In genomic region chr1:18955442-18956188, GRCh38 we compare ENCODE assay signal across 8 cellular contexts. TPM values are rescaled to one million over a fixed set of nuclear protein-coding genes. Genes with fewer than 3 reads are reported as not detected.
A peak's percentile ranks its signal among the peaks of the same experiment; 100 is the strongest.
DNase-seq lines count a peak whose midpoint lies in the region; ATAC-seq and TF ChIP-seq lines count a peak whose summit lies in the region.

No MANE protein-coding gene starts in this region.

- no peaks in the 10 kb centered on the region for H3K9me3 Mint-ChIP-seq in central memory CD8-positive, alpha-beta T cell
- no peaks in the 10 kb centered on the region for H3K9me3 Mint-ChIP-seq in stimulated activated naive B cell treated with anti-CD40 and anti-IgM and Interleukin-4, amounts not matched to agents 10 μg/mL and 1 μg/mL and 100 μg/mL, for 72 hours

- H3K4me1 ChIP-seq in HUES64 (ENCODE audit: insufficient read depth, low read length), result peaks cover 9% of the 10 kb centered on the region

- intact Hi-C loops in lower leg skin (cut with DNase I; ENCODE audit: low total_unique reads), result no loop called here

- ATAC-seq in GM19397 (IDR thresholded peaks at IDR 0.05; ENCODE audit: unreplicated experiment), result peak; percentile 14
- ATAC-seq in central memory CD8-positive, alpha-beta T cell (replicated peaks; ENCODE audit: extremely low read depth, poor library complexity, severe bottlenecking), result peak; percentile 11
- peak; percentile 3 to 10 for ATAC-seq in stimulated activated naive B cell treated with anti-CD40 and anti-IgM and Interleukin-4, amounts not matched to agents 10 μg/mL and 1 μg/mL and 100 μg/mL, for 72 hours (replicated peaks)

- no peak for TF ChIP-seq POLR2A in lower leg skin (IDR thresholded peaks at IDR 0.05)

- H3K9ac ChIP-seq in HUES64 (ENCODE audit: low read depth, low read length), result peak overlapping the region; percentile 54

- H3K36me3 Mint-ChIP-seq in central memory CD8-positive, alpha-beta T cell (ENCODE audit: insufficient read depth), result peaks cover 46% of the 10 kb centered on the region
- H3K36me3 Mint-ChIP-seq in stimulated activated naive B cell treated with anti-CD40 and anti-IgM and Interleukin-4, amounts not matched to agents 10 μg/mL and 1 μg/mL and 100 μg/mL, for 72 hours, result peaks cover 0 to 5% of the 10 kb centered on the region in 2 donors

- H3K4me3 ChIP-seq in HUES64 (ENCODE audit: low read length) (peak overlapping the region; percentile 69), WI38 (ENCODE audit: low read depth, low read length) (peak overlapping the region; percentile 76), lower leg skin (ENCODE audit: low read depth, poor library complexity, severe bottlenecking) (peak overlapping the region; percentile 61)

- H3K27me3 Mint-ChIP-seq in central memory CD8-positive, alpha-beta T cell, result no peaks in the 10 kb centered on the region
- H3K27me3 Mint-ChIP-seq in stimulated activated naive B cell treated with anti-CD40 and anti-IgM and Interleukin-4, amounts not matched to agents 10 μg/mL and 1 μg/mL and 100 μg/mL, for 72 hours, result peaks cover 15 to 20% of the 10 kb centered on the region in 2 donors

- H3K27ac ChIP-seq in C4-2B, result peak overlapping the region; percentile 53
- no peak overlapping the region for H3K27ac ChIP-seq in HUES64 (ENCODE audit: low read depth, low read length)

- H3K27me3 ChIP-seq in HUES64 (ENCODE audit: insufficient read depth, low read length), result peaks cover 38% of the 10 kb centered on the region

- peaks cover 53% of the 10 kb centered on the region for H3K4me1 Mint-ChIP-seq in central memory CD8-positive, alpha-beta T cell
- peaks cover 48 to 63% of the 10 kb centered on the region in 2 donors for H3K4me1 Mint-ChIP-seq in stimulated activated naive B cell treated with anti-CD40 and anti-IgM and Interleukin-4, amounts not matched to agents 10 μg/mL and 1 μg/mL and 100 μg/mL, for 72 hours

- DNase-seq in central memory CD8-positive, alpha-beta T cell (ENCODE audit: low spot score in 2 of 2), result peak; percentile 37 to 38
- DNase-seq in lower leg skin (ENCODE audit: low spot score in 2 of 2) (no peak), NCI-H446 (lab: John Stamatoyannopoulos, UW) (no peak)
- peak; percentile 31 for DNase-seq in stimulated activated naive B cell treated with anti-CD40 and anti-IgM and Interleukin-4, amounts not matched to agents 10 μg/mL and 1 μg/mL and 100 μg/mL, for 72 hours

- WGBS in HUES64, result 2% methylated on average over 89 of the region's 89 CpGs
- 0% methylated on average over 19 to 63 of the region's 89 CpGs for WGBS in lower leg skin, 2 donors

- TF ChIP-seq CTCF in C4-2B (conservative IDR thresholded peaks at IDR 0.05) (peak; percentile 14), WI38 (IDR thresholded peaks at IDR 0.05; ENCODE audit: low read depth, low read length) (no peak), lower leg skin (IDR thresholded peaks at IDR 0.05) (no peak)

- no peaks in the 10 kb centered on the region for H3K9me3 ChIP-seq in HUES64 (ENCODE audit: insufficient read depth, low read depth, low read length)

- no peaks in the 10 kb centered on the region for H3K36me3 ChIP-seq in HUES64 (ENCODE audit: insufficient read depth, low read length)

- peak overlapping the region; percentile 87 for H3K4me3 Mint-ChIP-seq in central memory CD8-positive, alpha-beta T cell
- H3K4me3 Mint-ChIP-seq in stimulated activated naive B cell treated with anti-CD40 and anti-IgM and Interleukin-4, amounts not matched to agents 10 μg/mL and 1 μg/mL and 100 μg/mL, for 72 hours, result peak overlapping the region; percentile 80 to 91

- H3K27ac Mint-ChIP-seq in central memory CD8-positive, alpha-beta T cell (ENCODE audit: low read depth), result peak overlapping the region; percentile 100
- peak overlapping the region; percentile 56 for H3K27ac Mint-ChIP-seq in stimulated activated naive B cell treated with anti-CD40 and anti-IgM and Interleukin-4, amounts not matched to agents 10 μg/mL and 1 μg/mL and 100 μg/mL, for 72 hours

RNA-seq across cellular contexts. Expression of gene IFFO2, which starts 0.9 kb away (rescaled TPM):
- polyA plus RNA-seq in HUES64 (2013, experiment 1 of 2), result 3.8 TPM
- polyA plus RNA-seq in HUES64 (2013, experiment 2 of 2), result 3.2 TPM
- 100 to 1,000 TPM; 317 to 562 (median 451) TPM for total RNA-seq in lower leg skin

RNA-seq across cellular contexts. Expression of gene ALDH4A1, which starts 53.3 kb away (rescaled TPM):
- polyA plus RNA-seq in HUES64 (2013, experiment 1 of 2), result 20.7 TPM
- polyA plus RNA-seq in HUES64 (2013, experiment 2 of 2), result 17.5 TPM
- 10 to 100 TPM; 16.5 to 25.8 (median 22.1) TPM for total RNA-seq in lower leg skin

Comparison
In these comparisons a context has a peak if more than half of its experiments do, and no peak if none do; other contexts are left out.
1. DNase-seq: peak in central memory CD8-positive, alpha-beta T cell (2 of 2) and stimulated activated naive B cell treated with anti-CD40 and anti-IgM and Interleukin-4, amounts not matched to agents 10 μg/mL and 1 μg/mL and 100 μg/mL, for 72 hours (single experiment); none in lower leg skin (0 of 2) and NCI-H446 (0 of 2).
2. Peak in every context shown above with its lines, with median percentiles within 50 percentile points of each other: ATAC-seq and H3K4me3 ChIP-seq.